19 cellular contexts compared by ENCODE assay signal in the genomic region with DNA sequence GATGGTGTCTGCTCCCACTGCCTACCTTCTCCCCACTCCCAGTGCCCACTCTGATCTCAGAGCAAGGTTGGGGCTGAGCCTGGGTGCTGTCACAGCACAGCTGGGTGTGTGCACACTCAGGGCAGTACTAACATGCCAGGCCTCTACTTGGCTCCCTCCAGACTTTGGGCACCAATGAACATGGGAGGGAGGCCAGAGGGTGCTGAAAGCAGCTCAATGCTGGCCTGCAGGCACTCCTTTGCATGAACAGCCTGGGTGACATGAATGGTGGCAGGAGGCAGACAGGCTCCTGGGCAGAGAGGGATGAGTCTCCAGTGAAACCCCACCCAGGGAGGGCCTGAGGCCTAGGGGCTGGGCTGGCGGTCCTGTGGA. TPM values are rescaled to one million over a fixed set of nuclear protein-coding genes. Genes with fewer than 3 reads are reported as not detected.
DNase-seq lines count a peak whose midpoint lies in the region; ATAC-seq, FAIRE-seq and TF ChIP-seq lines count a peak whose summit lies in the region.
"Had no signal": no experiment of that assay in that cellular context is flagged by ENCODE, and none has a peak within 500 bp of the region (broad histone marks: within the 10 kb centered on the region; RNA-seq: fewer than 3 reads in every experiment).

No MANE protein-coding gene starts in this region.

- FAIRE-seq in H1 (lab: Jason Lieb, UNC): no peak
- FAIRE-seq: A549 had no signal

- H2BK15ac ChIP-seq in H1 (ENCODE audit: low read length) (no peak overlapping the region; the same call in 1 of the 2 replicates), mesenchymal stem cell (ENCODE audit: low read depth, poor library complexity, severe bottlenecking) (no peak overlapping the region)

- no peak overlapping the region for H3K4ac ChIP-seq in H1 (replicated peaks; ENCODE audit: insufficient read length, low read depth, low read length)
- H3K4ac ChIP-seq in mesenchymal stem cell (ENCODE audit: low read depth in 1 of 2, low read length in 2 of 2): no peak overlapping the region

- H3K4me1 ChIP-seq in right cardiac atrium (ENCODE audit: control insufficient read depth, insufficient read depth, low read length): no peaks in the 10 kb centered on the region
- peaks cover 0 to 4% (median 0%) of the 10 kb centered on the region in 4 experiments; a peak in 2 of 7 replicates for H3K4me1 ChIP-seq in H1 (replicated peaks in 1 of 4; ENCODE audit: control insufficient read depth in 3 of 4, insufficient read depth in 4 of 4, low read length in 3 of 4)
- H3K4me1 ChIP-seq in mesenchymal stem cell (ENCODE audit: control insufficient read depth, insufficient read depth, low read depth, low read length): peaks cover 12% of the 10 kb centered on the region
- no peaks in the 10 kb centered on the region for H3K4me1 ChIP-seq in upper lobe of right lung

- H3K36me3 ChIP-seq in H1 (ENCODE audit: control insufficient read depth in 2 of 4, insufficient read depth in 4 of 4, low read length in 3 of 4) (no peaks in the 10 kb centered on the region), mesenchymal stem cell (ENCODE audit: control insufficient read depth in 1 of 2, insufficient read depth in 2 of 2, low read depth in 1 of 2, low read length in 2 of 2) (no peaks in the 10 kb centered on the region), upper lobe of right lung (no peaks in the 10 kb centered on the region)
- H3K36me3 ChIP-seq: BLaER1 had no signal

- H4K8ac ChIP-seq in H1 (ENCODE audit: extremely low read depth, insufficient read depth, low read length): no peak overlapping the region
- no peak overlapping the region for H4K8ac ChIP-seq in mesenchymal stem cell (ENCODE audit: low read length)

- no peak overlapping the region for H2BK20ac ChIP-seq in H1 (ENCODE audit: low read length)

- no peak for TF ChIP-seq CTCF in H1 (IDR thresholded peaks at IDR 0.05; ENCODE audit: control extremely low read depth in 1 of 3, insufficient read depth in 1 of 3, low read depth in 1 of 3, low read length in 3 of 3)
- TF ChIP-seq CTCF in upper lobe of right lung (IDR thresholded peaks at IDR 0.05): no peak

- no peak overlapping the region for H4K5ac ChIP-seq in H1 (ENCODE audit: insufficient read length, low read depth, low read length)

- no peaks in the 10 kb centered on the region for H4K20me1 ChIP-seq in H1 (replicated peaks in 1 of 2; ENCODE audit: control insufficient read depth in 1 of 2, insufficient read depth in 2 of 2, low read length in 2 of 2)
- H4K20me1 ChIP-seq: BLaER1 had no signal

- H3K4me3 ChIP-seq in right cardiac atrium (ENCODE audit: low read length): no peak overlapping the region
- no peak overlapping the region for H3K4me3 ChIP-seq in H1 (ENCODE audit: extremely low read depth in 1 of 4, insufficient read depth in 2 of 4, low read depth in 3 of 4, low read length in 4 of 4)
- H3K4me3 ChIP-seq in mesenchymal stem cell (ENCODE audit: insufficient read depth in 1 of 2, low read depth in 1 of 2, low read length in 2 of 2): no peak overlapping the region
- H3K4me3 ChIP-seq in upper lobe of right lung: no peak overlapping the region
- H3K4me3 ChIP-seq: A549, BLaER1, GM23338 had no signal

- no peak overlapping the region for H3K9ac ChIP-seq in H1 (replicated peaks in 1 of 4; ENCODE audit: extremely low read depth in 1 of 4, low read depth in 3 of 4, low read length in 3 of 4)
- no peak overlapping the region for H3K9ac ChIP-seq in mesenchymal stem cell (ENCODE audit: low read length)
- H3K9ac ChIP-seq: BLaER1 had no signal

- TF ChIP-seq POLR2A in H1 (IDR thresholded peaks at IDR 0.05; ENCODE audit: control extremely low read depth in 1 of 2, low read depth in 2 of 2, low read length in 2 of 2): no peak

- H3K14ac ChIP-seq in H1 (ENCODE audit: insufficient read length): no peak overlapping the region
- H3K14ac ChIP-seq in mesenchymal stem cell (ENCODE audit: low read length in 2 of 2): peak overlapping the region in 1 of 2 experiments; percentile 9

- TF ChIP-seq RAD21 in H1 (IDR thresholded peaks at IDR 0.05 in 1 of 2, conservative IDR thresholded peaks at IDR 0.05 in 1 of 2; ENCODE audit: low read depth in 2 of 2, low read length in 2 of 2): no peak

- H4K91ac ChIP-seq in H1 (replicated peaks; ENCODE audit: insufficient read length, low read length) (peak overlapping the region; percentile 65), mesenchymal stem cell (ENCODE audit: low read length) (peak overlapping the region; percentile 67)

- CTCF ChIA-PET in H1 (lab: Charles Lee; ENCODE audit: partially characterized antibody): interaction anchor here (0.7 to 1.6 kb wide), 5 partner anchors 26 to 285 kb away, joined by 3 to 5 read pairs (median 4); partner anchors contain the start of gene DENND1B

- POLR2A ChIA-PET in H1 (lab: Charles Lee; ENCODE audit: partially characterized antibody): interaction anchor here (1.7 kb wide), 1 partner anchor 13 kb away, joined by 5 read pairs; no protein-coding TSS in a partner anchor

- no peak overlapping the region for H2AK5ac ChIP-seq in H1 (ENCODE audit: low read depth, low read length)
- no peak overlapping the region for H2AK5ac ChIP-seq in mesenchymal stem cell (ENCODE audit: low read length, severe bottlenecking)

- no peak for DNase-seq in Right ventricle myocardium inferior (ENCODE audit: missing footprints)
- no peak for DNase-seq in right cardiac atrium
- DNase-seq in H1 (ENCODE audit: low read depth in 1 of 2, low spot score in 2 of 2): no peak
- DNase-seq in mesenchymal stem cell: no peak
- DNase-seq in upper lobe of right lung: no peak
- DNase-seq in AG20443 (ENCODE audit: low spot score): no peak
- no peak for DNase-seq in effector CD8-positive, alpha-beta T cell (lab: John Stamatoyannopoulos, UW)
- DNase-seq: Calu3; CD4-positive, alpha-beta memory T cell; DMS79 treated with DMSO at 0.1 percent for 48 hours; GF-D8; H7; HFFc6 had no signal

- H3K9me3 ChIP-seq in right cardiac atrium (ENCODE audit: control insufficient read depth, low read length): peaks cover 4% of the 10 kb centered on the region
- H3K9me3 ChIP-seq in H1 (ENCODE audit: insufficient read depth in 2 of 2, low read depth in 1 of 2, low read length in 1 of 2): peaks cover 0 to 12% of the 10 kb centered on the region in 2 experiments; a peak in 3 of 4 replicates
- H3K9me3 ChIP-seq in mesenchymal stem cell (ENCODE audit: control insufficient read depth, low read length): peaks cover 20% of the 10 kb centered on the region
- peaks cover 10% of the 10 kb centered on the region for H3K9me3 ChIP-seq in upper lobe of right lung

- TF ChIP-seq EP300 in H1 (IDR thresholded peaks at IDR 0.05; ENCODE audit: borderline replicate concordance in 1 of 2, low read depth in 2 of 2, low read length in 2 of 2): no peak

- no peaks in the 10 kb centered on the region for H3K27me3 ChIP-seq in right cardiac atrium (ENCODE audit: control insufficient read depth, insufficient read depth)
- no peaks in the 10 kb centered on the region for H3K27me3 ChIP-seq in H1 (replicated peaks in 1 of 4; ENCODE audit: control insufficient read depth in 3 of 4, extremely low read depth in 1 of 4, insufficient read depth in 3 of 4, low read length in 3 of 4)
- no peaks in the 10 kb centered on the region for H3K27me3 ChIP-seq in mesenchymal stem cell (ENCODE audit: control insufficient read depth in 1 of 2, insufficient read depth in 1 of 2, low read length in 2 of 2)
- H3K27me3 ChIP-seq in upper lobe of right lung: no peaks in the 10 kb centered on the region
- H3K27me3 ChIP-seq: BLaER1 had no signal

- H2AFZ ChIP-seq in H1 (ENCODE audit: low read length) (no peak overlapping the region), mesenchymal stem cell (ENCODE audit: low read depth, low read length) (no peak overlapping the region)
- H2AFZ ChIP-seq: GM23338 had no signal

- H3K27ac ChIP-seq in right cardiac atrium (ENCODE audit: low read length): no peak overlapping the region
- H3K27ac ChIP-seq in H1 (ENCODE audit: low read depth, low read length): no peak overlapping the region
- H3K27ac ChIP-seq in mesenchymal stem cell (ENCODE audit: low read length, poor library complexity, severe bottlenecking): no peak overlapping the region
- no peak overlapping the region for H3K27ac ChIP-seq in upper lobe of right lung
- H3K27ac ChIP-seq: 22Rv1, A549, BLaER1, HL-60 had no signal

- intact Hi-C loops in Right ventricle myocardium inferior (cut with DNase I) (no loop called here), right cardiac atrium (cut with DNase I) (no loop called here), upper lobe of right lung (cut with DNase I) (no loop called here)

- H3K23me2 ChIP-seq in H1 (ENCODE audit: low read depth, low read length): no peaks in the 10 kb centered on the region; the same call in 1 of the 2 replicates

- H3K79me2 ChIP-seq in H1 (ENCODE audit: control insufficient read depth in 1 of 2, insufficient read depth in 2 of 2, low read length in 2 of 2): no peaks in the 10 kb centered on the region

- ATAC-seq in Right ventricle myocardium inferior (peak; percentile 16), right cardiac atrium (no peak), upper lobe of right lung (peak; percentile 12)
- ATAC-seq: GM23338, HCT116 had no signal

- H3K79me1 ChIP-seq in H1 (ENCODE audit: low read depth, low read length): no peaks in the 10 kb centered on the region
- H3K79me1 ChIP-seq in mesenchymal stem cell (replicated peaks; ENCODE audit: low read length, poor library complexity, severe bottlenecking): no peaks in the 10 kb centered on the region

- no peak overlapping the region for H3K23ac ChIP-seq in H1 (ENCODE audit: insufficient read length)
- no peak overlapping the region for H3K23ac ChIP-seq in mesenchymal stem cell (ENCODE audit: low read length in 2 of 2)

- H3K56ac ChIP-seq in H1 (replicated peaks; ENCODE audit: insufficient read length, low read depth, low read length): no peak overlapping the region

- H2BK120ac ChIP-seq in H1 (replicated peaks; ENCODE audit: low read depth, low read length) (no peak overlapping the region), mesenchymal stem cell (ENCODE audit: low read depth, low read length) (no peak overlapping the region)

- H3K18ac ChIP-seq in H1 (ENCODE audit: extremely low read depth, low read length) (no peak overlapping the region), mesenchymal stem cell (ENCODE audit: low read depth in 1 of 2, low read length in 2 of 2) (no peak overlapping the region)

- H2BK5ac ChIP-seq in H1 (ENCODE audit: low read depth, low read length) (peak overlapping the region; percentile 12; the same call in 1 of the 2 replicates), mesenchymal stem cell (ENCODE audit: low read depth, low read length, poor library complexity, severe bottlenecking) (no peak overlapping the region)

- H2BK12ac ChIP-seq in H1 (ENCODE audit: low read depth, low read length): peak overlapping the region; percentile 45; the same call in 1 of the 2 replicates
- peak overlapping the region in 1 of 2 experiments; percentile 0 for H2BK12ac ChIP-seq in mesenchymal stem cell (ENCODE audit: low read length in 2 of 2)

- H3K4me2 ChIP-seq in H1 (ENCODE audit: insufficient read depth in 1 of 2, low read depth in 2 of 2, low read length in 2 of 2): no peak overlapping the region
- no peak overlapping the region for H3K4me2 ChIP-seq in mesenchymal stem cell (ENCODE audit: low read length, poor library complexity, severe bottlenecking)
- H3K4me2 ChIP-seq: A549, BLaER1, GM23338 had no signal

- 76% methylated on average over 1 of the region's 1 CpG for WGBS in right cardiac atrium
- WGBS in H1 (ENCODE audit: extremely low coverage in 1 of 2, insufficient coverage in 1 of 2, insufficient read length in 1 of 2, insufficient replicate concordance in 2 of 2, low coverage in 1 of 2, low lambda C conversion rate in 2 of 2, missing lambda C conversion rate in 1 of 2), 2 experiments: 75% methylated on average over 1 of the region's 1 CpG; no CpG with 5 or more reads in 1 of the 2 experiments
- WGBS in mesenchymal stem cell: 50% methylated on average over 1 of the region's 1 CpG

RNA-seq across cellular contexts. Expression of gene DENND1B, which starts 25.8 kb away (rescaled TPM):
- total RNA-seq in Right ventricle myocardium inferior (22.9 TPM), right cardiac atrium (10 to 100 TPM; 21.4 to 27.6 (median 27.1) TPM), upper lobe of right lung (20.1 TPM)
- polyA plus RNA-seq in right cardiac atrium (4.1 TPM), H1 (2011; rRNA removed) (0.74 and 1.0 TPM in 2 replicates)
- 2.5 and 3.3 TPM in 2 replicates for total RNA-seq in H1 (2021; fragmentation: NEBNext Ultra II Directional; extraction: Animal tissue kit (Norgen Biotek cat#: 25700))
- 0.71 TPM for polyA plus RNA-seq in H1 (2011; cell fraction: cytosol; rRNA removed)
- 1.9 TPM for polyA plus RNA-seq in H1 (2011; cell fraction: nucleus; rRNA removed)
- polyA plus RNA-seq in H1 (2012, experiment 1 of 2): 0.76 to 2.5 TPM (median 0.87 TPM) in 4 replicates
- 0.03 TPM for polyA plus RNA-seq in H1 (2012, experiment 2 of 2)
- polyA plus RNA-seq in H1 (2013, experiment 1 of 2): 1.3 TPM
- polyA plus RNA-seq in H1 (2013, experiment 2 of 2): 1.3 TPM
- 8.5 and 14.7 TPM in 2 replicates for polyA minus RNA-seq in H1 (2011; rRNA and poly(A)+ RNA removed)
- 2.1 TPM for polyA minus RNA-seq in H1 (2011; cell fraction: cytosol; rRNA and poly(A)+ RNA removed)
- 23.6 TPM for polyA minus RNA-seq in H1 (2011; cell fraction: nucleus; rRNA and poly(A)+ RNA removed)
- 3.0 TPM for polyA plus RNA-seq in mesenchymal stem cell (2013, experiment 1 of 2)
- polyA plus RNA-seq in mesenchymal stem cell (2013, experiment 2 of 2): 3.4 TPM

Comparison
In these comparisons a context has a peak if more than half of its experiments do, and no peak if none do; other contexts are left out.
1. ATAC-seq: peak in Right ventricle myocardium inferior (single experiment) and upper lobe of right lung (single experiment); none in right cardiac atrium (0 of 2).